In genomic region chr14:68663385-68664076, GRCh38 we compare ENCODE assay signal across 8 cellular contexts.
DNase-seq lines count a peak whose midpoint lies in the region; ATAC-seq and TF ChIP-seq lines count a peak whose summit lies in the region.

No MANE protein-coding gene starts in this region.

- peak overlapping the region; percentile 48 for H3K9ac ChIP-seq in OCI-LY3 (ENCODE audit: low read length)

- H3K4me3 ChIP-seq in CD4-positive, alpha-beta memory T cell (ENCODE audit: low read length in 2 of 2): peak overlapping the region; percentile 13 to 65
- H3K4me3 ChIP-seq in OCI-LY3 (ENCODE audit: low read length) (peak overlapping the region; percentile 72), esophagus (ENCODE audit: low read depth in 1 of 2, low read length in 2 of 2) (no peak overlapping the region)

- H4K20me1 ChIP-seq in OCI-LY3 (ENCODE audit: insufficient read depth, low read length): no peaks in the 10 kb centered on the region

- no peaks in the 10 kb centered on the region for H3K36me3 ChIP-seq in CD4-positive, alpha-beta memory T cell (ENCODE audit: insufficient read depth, low read length)
- H3K36me3 ChIP-seq in OCI-LY3 (replicated peaks; ENCODE audit: low read depth, low read length) (no peaks in the 10 kb centered on the region), esophagus (ENCODE audit: control insufficient read depth in 2 of 2, insufficient read depth in 2 of 2, low read length in 1 of 2) (no peaks in the 10 kb centered on the region)

- TF ChIP-seq CTCF in OCI-LY3 (IDR thresholded peaks at IDR 0.05; ENCODE audit: low read depth, low read length) (no peak), Calu3 (IDR thresholded peaks at IDR 0.05; ENCODE audit: unreplicated experiment) (no peak)

- H3K79me2 ChIP-seq in OCI-LY3 (ENCODE audit: low read length): no peaks in the 10 kb centered on the region

- peak in 1 of 5 donors; percentile 13 for DNase-seq in CD4-positive, alpha-beta memory T cell
- DNase-seq in stimulated activated CD8-positive, alpha-beta memory T cell treated with anti-CD3 and anti-CD28 coated beads, Interleukin-2, amount 100 ng/mL, for 48 hours (ENCODE audit: low read depth in 2 of 2): peak; percentile 26 to 35
- DNase-seq in RPMI8226: no peak
- DNase-seq in Right ventricle myocardium superior: no peak
- no peak for DNase-seq in Calu3

- intact Hi-C loops in CD4-positive, alpha-beta memory T cell (cut with micrococcal nuclease): no loop called here
- intact Hi-C loops in Right ventricle myocardium superior (cut with DNase I) (no loop called here), Calu3 (cut with micrococcal nuclease; ENCODE audit: unreplicated experiment) (no loop called here)

- POLR2A ChIA-PET in CD4-positive, alpha-beta memory T cell (lab: Charles Lee; ENCODE audit: partially characterized antibody): interaction anchor here (1.2 to 8.0 kb wide), 10 partner anchors 17 to 157 kb away, joined by 3 to 63 read pairs (median 6); partner anchors contain the start of gene ZFP36L1

- H3K4me1 ChIP-seq in CD4-positive, alpha-beta memory T cell (ENCODE audit: insufficient read depth, low read length): peaks cover 33% of the 10 kb centered on the region
- H3K4me1 ChIP-seq in OCI-LY3 (ENCODE audit: low read length): peaks cover 14% of the 10 kb centered on the region
- H3K4me1 ChIP-seq in esophagus (ENCODE audit: control insufficient read depth in 2 of 2, insufficient read depth in 2 of 2, low read length in 1 of 2): peaks cover 13 to 14% of the 10 kb centered on the region in 2 donors

- 74 to 81% methylated on average over 9 of the region's 9 CpGs for WGBS in esophagus, 2 donors

- no peaks in the 10 kb centered on the region for H3K27me3 ChIP-seq in CD4-positive, alpha-beta memory T cell (ENCODE audit: insufficient read depth, low read length)
- H3K27me3 ChIP-seq in OCI-LY3 (ENCODE audit: low read depth, low read length): no peaks in the 10 kb centered on the region
- H3K27me3 ChIP-seq in esophagus (ENCODE audit: control insufficient read depth in 1 of 2, insufficient read depth in 2 of 2, low read length in 2 of 2): no peaks in the 10 kb centered on the region

- peak overlapping the region; percentile 3 for H3K27ac ChIP-seq in CD4-positive, alpha-beta memory T cell (ENCODE audit: low read depth, low read length)
- H3K27ac ChIP-seq in OCI-LY3 (ENCODE audit: low read length) (no peak overlapping the region), esophagus (ENCODE audit: low read depth in 2 of 2, low read length in 1 of 2) (peak overlapping the region; percentile 17 to 18)

- no peaks in the 10 kb centered on the region for H3K9me3 ChIP-seq in CD4-positive, alpha-beta memory T cell (ENCODE audit: control insufficient read depth in 1 of 2, low read length in 2 of 2)
- H3K9me3 ChIP-seq in OCI-LY3 (ENCODE audit: insufficient read depth, low read length): no peaks in the 10 kb centered on the region
- no peaks in the 10 kb centered on the region for H3K9me3 ChIP-seq in esophagus (ENCODE audit: control insufficient read depth in 2 of 2, insufficient read depth in 1 of 2, low read depth in 1 of 2, low read length in 1 of 2)

- H3K4me3 Mint-ChIP-seq in CD4-positive, alpha-beta memory T cell: peak overlapping the region; percentile 83 to 97 (median 86)
- H3K4me3 Mint-ChIP-seq in Calu3 (ENCODE audit: low read depth, unreplicated experiment): no peak overlapping the region

- no peaks in the 10 kb centered on the region for H3K36me3 Mint-ChIP-seq in CD4-positive, alpha-beta memory T cell
- H3K36me3 Mint-ChIP-seq in Calu3 (ENCODE audit: insufficient read depth, unreplicated experiment): no peaks in the 10 kb centered on the region

- H3K9me3 Mint-ChIP-seq in CD4-positive, alpha-beta memory T cell: no peaks in the 10 kb centered on the region
- no peaks in the 10 kb centered on the region for H3K9me3 Mint-ChIP-seq in Calu3 (ENCODE audit: low read depth, unreplicated experiment)

- peak overlapping the region; percentile 95 for H2AFZ ChIP-seq in OCI-LY3 (ENCODE audit: low read depth, low read length)

- no peaks in the 10 kb centered on the region for H3K27me3 Mint-ChIP-seq in CD4-positive, alpha-beta memory T cell
- H3K27me3 Mint-ChIP-seq in Calu3 (ENCODE audit: unreplicated experiment): no peaks in the 10 kb centered on the region

- peak overlapping the region; percentile 92 for H3K4me2 ChIP-seq in OCI-LY3 (ENCODE audit: low read length)

- peak; percentile 63 for ATAC-seq in GM21423 (IDR thresholded peaks at IDR 0.05; ENCODE audit: unreplicated experiment)
- ATAC-seq in Right ventricle myocardium superior (ENCODE audit: poor library complexity): no peak

- no TSS peak for BruUV-seq in Calu3 (replicated peaks; lab: Mats Ljungman, UMichigan)

- CTCF ChIA-PET in CD4-positive, alpha-beta memory T cell (lab: Charles Lee; ENCODE audit: partially characterized antibody): interaction anchor here (1.0 to 1.8 kb wide), 7 partner anchors 14 to 154 kb away, joined by 3 to 5 read pairs (median 3); no protein-coding TSS in a partner anchor
- CTCF ChIA-PET in Calu3 (lab: Charles Lee): interaction anchor here (1.0 to 1.4 kb wide), 2 partner anchors 16 to 35 kb away, joined by 3 read pairs; no protein-coding TSS in a partner anchor

- peak overlapping the region; percentile 14 to 93 (median 88) for H3K27ac Mint-ChIP-seq in CD4-positive, alpha-beta memory T cell
- no peak overlapping the region for H3K27ac Mint-ChIP-seq in Calu3 (ENCODE audit: unreplicated experiment)

- peaks cover 25 to 49% (median 32%) of the 10 kb centered on the region in 4 donors for H3K4me1 Mint-ChIP-seq in CD4-positive, alpha-beta memory T cell
- peaks cover 9% of the 10 kb centered on the region for H3K4me1 Mint-ChIP-seq in Calu3 (ENCODE audit: low read depth, unreplicated experiment)

Comparison
In these comparisons a context has a peak if more than half of its experiments do, and no peak if none do; other contexts are left out.
1. DNase-seq: peak in stimulated activated CD8-positive, alpha-beta memory T cell treated with anti-CD3 and anti-CD28 coated beads, Interleukin-2, amount 100 ng/mL, for 48 hours (2 of 2); none in RPMI8226 (single experiment), Right ventricle myocardium superior (single experiment) and Calu3 (single experiment).
2. H3K4me3 ChIP-seq: peak in CD4-positive, alpha-beta memory T cell (2 of 2) and OCI-LY3 (single experiment); none in esophagus (0 of 2).